Comparison of ENCODE assay signal across 21 cellular contexts in the genomic region with DNA sequence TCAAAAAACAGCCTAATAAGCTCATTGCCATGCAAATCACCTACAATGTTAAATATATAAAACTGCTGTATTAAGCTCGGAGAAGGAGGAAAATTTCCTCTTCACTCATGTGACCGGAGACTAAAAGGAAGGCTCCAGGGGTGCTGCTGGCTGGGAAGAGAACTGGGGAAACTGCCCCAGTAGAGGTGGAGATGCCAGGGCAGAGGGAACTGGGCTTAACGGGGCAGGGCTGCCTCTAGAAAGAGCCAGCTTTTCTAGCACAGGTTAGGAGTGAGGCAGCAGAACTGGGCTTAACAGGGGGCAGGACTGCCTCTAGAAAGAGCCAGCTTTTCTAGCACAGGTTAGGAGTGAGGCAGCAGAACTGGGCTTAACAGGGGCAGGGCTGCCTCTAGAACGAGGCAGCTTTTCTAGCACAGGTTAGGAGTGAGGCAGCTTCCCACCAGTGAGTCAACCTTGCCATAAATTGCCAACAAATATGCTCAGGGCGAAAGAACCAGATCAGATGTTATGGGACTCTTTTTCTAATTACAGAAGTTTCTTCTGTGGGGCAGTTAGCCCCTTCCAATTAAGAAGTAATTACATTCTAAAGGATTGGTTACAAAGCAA.
DNase-seq lines count a peak whose midpoint lies in the region; ATAC-seq and TF ChIP-seq lines count a peak whose summit lies in the region.
"Had no signal": no experiment of that assay in that cellular context is flagged by ENCODE, and none has a peak within 500 bp of the region (broad histone marks: within the 10 kb centered on the region; RNA-seq: fewer than 3 reads in every experiment).

No MANE protein-coding gene starts in this region.

- no peaks in the 10 kb centered on the region for H3K27me3 ChIP-seq in neural progenitor cell
- H3K27me3 ChIP-seq: BLaER1 had no signal

- H3K4me1 Mint-ChIP-seq in neural progenitor cell, result peaks cover 41% of the 10 kb centered on the region

- no peaks in the 10 kb centered on the region for H4K20me1 ChIP-seq in neural progenitor cell (ENCODE audit: low read depth)
- H4K20me1 ChIP-seq: BLaER1 had no signal

- no peak overlapping the region for H2AFZ ChIP-seq in neural progenitor cell (replicated peaks)
- H2AFZ ChIP-seq: GM23248 had no signal

- no peak overlapping the region for H3K4me3 Mint-ChIP-seq in neural progenitor cell
- H3K4me3 Mint-ChIP-seq: CD4-positive, alpha-beta T cell had no signal

- no peak overlapping the region for H3K4me3 ChIP-seq in neural progenitor cell
- H3K4me3 ChIP-seq: BLaER1, GM23248 had no signal

- H3K9me3 Mint-ChIP-seq in neural progenitor cell, result no peaks in the 10 kb centered on the region
- H3K9me3 Mint-ChIP-seq: CD4-positive, alpha-beta T cell had no signal

- no peak overlapping the region for H3K27ac Mint-ChIP-seq in neural progenitor cell
- H3K27ac Mint-ChIP-seq: CD4-positive, alpha-beta T cell had no signal

- TF ChIP-seq CTCF in neural progenitor cell (IDR thresholded peaks at IDR 0.05), result no peak

- ATAC-seq in esophagus mucosa, result peak; percentile 38
- no peak for ATAC-seq in left colon

- peaks cover 4% of the 10 kb centered on the region for H3F3A ChIP-seq in neural progenitor cell (ENCODE audit: low read depth)

- H3K27me3 Mint-ChIP-seq in neural progenitor cell (ENCODE audit: insufficient read depth, low read depth), result no peaks in the 10 kb centered on the region
- H3K27me3 Mint-ChIP-seq: CD4-positive, alpha-beta T cell had no signal

- H3K36me3 ChIP-seq in neural progenitor cell, result no peaks in the 10 kb centered on the region

- H3K36me3 Mint-ChIP-seq in neural progenitor cell, result no peaks in the 10 kb centered on the region

- H3K9me3 ChIP-seq in neural progenitor cell (ENCODE audit: low read depth), result no peaks in the 10 kb centered on the region
- H3K9me3 ChIP-seq: BLaER1 had no signal

- H3K9ac ChIP-seq in neural progenitor cell, result no peak overlapping the region
- H3K9ac ChIP-seq: BLaER1, GM23248 had no signal

- peaks cover 33% of the 10 kb centered on the region for H3K4me1 ChIP-seq in neural progenitor cell

- peak overlapping the region; percentile 9 for H3K27ac ChIP-seq in neural progenitor cell
- H3K27ac ChIP-seq: BLaER1, GM23248 had no signal

- intact Hi-C loops in left colon (cut with DNase I, micrococcal nuclease), result no loop called here

- no peaks in the 10 kb centered on the region for H3K79me2 ChIP-seq in neural progenitor cell (ENCODE audit: low read depth)

- H3K4me2 ChIP-seq in neural progenitor cell, result no peak overlapping the region
- H3K4me2 ChIP-seq: BLaER1 had no signal

- DNase-seq in M059J (ENCODE audit: low read depth), result peak; percentile 9
- DNase-seq in neural progenitor cell (ENCODE audit: low spot score), result no peak
- no peak for DNase-seq in stimulated activated naive CD4-positive, alpha-beta T cell treated with Interleukin-2 at 50 U/mL for 16 hours (lab: John Stamatoyannopoulos, UW)
- DNase-seq in left colon, result no peak
- DNase-seq in NCI-H345 (lab: John Stamatoyannopoulos, UW), result no peak
- DNase-seq in NCI-H524 treated with DMSO at 0.1 percent for 48 hours (lab: John Stamatoyannopoulos, UW), result no peak
- DNase-seq: ACHN; CD4-positive, alpha-beta T cell; COR-L47; DMS 273 treated with DMSO at 0.1 percent for 48 hours; DMS79 treated with DMSO at 0.1 percent for 48 hours; GM23248; NCI-H1092; NCI-H1436; NCI-H187 treated with DMSO at 0.1 percent for 48 hours; NCI-H2227 treated with DMSO at 0.1 percent for 48 hours; NCI-H82; OCI-M1; Right ventricle myocardium superior had no signal
